Comparison of ENCODE assay signal across 8 cellular contexts in genomic region chr3:166013073-166013679, GRCh38.
DNase-seq lines count a peak whose midpoint lies in the region; ATAC-seq and TF ChIP-seq lines count a peak whose summit lies in the region.

No MANE protein-coding gene starts in this region.

- BruUV-seq in PC-3 (replicated peaks; lab: Mats Ljungman, UMichigan), result no TSS peak

- H3K9me3 ChIP-seq in PC-3 (ENCODE audit: low read length) (no peaks in the 10 kb centered on the region), upper lobe of right lung (no peaks in the 10 kb centered on the region)

- peak; percentile 75 for TF ChIP-seq CTCF in PC-3 (conservative IDR thresholded peaks at IDR 0.05; ENCODE audit: low read depth, low read length)
- TF ChIP-seq CTCF in upper lobe of right lung (IDR thresholded peaks at IDR 0.05), result peak; percentile 38
- no peak for TF ChIP-seq CTCF in activated CD8-positive, alpha-beta T cell treated with anti-CD3 and anti-CD28 coated beads for 36 hours (IDR thresholded peaks at IDR 0.05)

- peak; percentile 5 for DNase-seq in COLO668 (lab: John Stamatoyannopoulos, UW; ENCODE audit: unreplicated experiment)
- DNase-seq in HPDE6-E6E7 (ENCODE audit: extremely low spot score), result peak; percentile 4
- peak; percentile 81 for DNase-seq in PC-3
- peak; percentile 2 for DNase-seq in fibroblast of peridontal ligament (ENCODE audit: extremely low read depth)
- no peak for DNase-seq in upper lobe of right lung
- no peak for DNase-seq in activated CD8-positive, alpha-beta T cell treated with anti-CD3 and anti-CD28 coated beads for 36 hours

- H4K20me1 ChIP-seq in PC-3 (ENCODE audit: low read length), result no peaks in the 10 kb centered on the region

- H3K4me3 Mint-ChIP-seq in activated CD8-positive, alpha-beta T cell treated with anti-CD3 and anti-CD28 coated beads for 36 hours, result no peak overlapping the region

- peak; percentile 38; the same call in 1 of the 2 replicates for ATAC-seq in PC-3
- ATAC-seq in upper lobe of right lung, result no peak
- no peak for ATAC-seq in GM19328 (IDR thresholded peaks at IDR 0.05; ENCODE audit: unreplicated experiment)
- ATAC-seq in activated CD8-positive, alpha-beta T cell treated with anti-CD3 and anti-CD28 coated beads for 36 hours, result no peak
- no peak for ATAC-seq in HG02973 (IDR thresholded peaks at IDR 0.05; ENCODE audit: unreplicated experiment)

- POLR2A ChIA-PET in PC-3 (lab: Charles Lee; ENCODE audit: unreplicated experiment), result no interaction called here
- POLR2A ChIA-PET in activated CD8-positive, alpha-beta T cell treated with anti-CD3 and anti-CD28 coated beads for 36 hours (lab: Charles Lee), result no interaction called here

- intact Hi-C loops in PC-3 (cut with micrococcal nuclease), result loop anchor here (1.0 to 10.0 kb wide), 7 partner anchors 158 to 1138 kb away; no protein-coding TSS in a partner anchor
- intact Hi-C loops in upper lobe of right lung (cut with DNase I), result no loop called here
- intact Hi-C loops in activated CD8-positive, alpha-beta T cell treated with anti-CD3 and anti-CD28 coated beads for 36 hours (cut with micrococcal nuclease), result no loop called here

- no peaks in the 10 kb centered on the region for H3K36me3 Mint-ChIP-seq in activated CD8-positive, alpha-beta T cell treated with anti-CD3 and anti-CD28 coated beads for 36 hours (ENCODE audit: low read depth)

- H3K27me3 ChIP-seq in PC-3 (ENCODE audit: low read length) (no peaks in the 10 kb centered on the region), upper lobe of right lung (no peaks in the 10 kb centered on the region)

- H3K27ac ChIP-seq in PC-3 (ENCODE audit: low read length) (no peak overlapping the region), upper lobe of right lung (no peak overlapping the region)

- H3K27ac Mint-ChIP-seq in activated CD8-positive, alpha-beta T cell treated with anti-CD3 and anti-CD28 coated beads for 36 hours, result no peak overlapping the region

- no peak overlapping the region for H3K9ac ChIP-seq in PC-3 (ENCODE audit: low read length)

- CTCF ChIA-PET in PC-3 (lab: Charles Lee), result interaction anchor here (0.6 kb wide), 2 partner anchors 674 to 756 kb away, joined by 3 read pairs; no protein-coding TSS in a partner anchor
- CTCF ChIA-PET in activated CD8-positive, alpha-beta T cell treated with anti-CD3 and anti-CD28 coated beads for 36 hours (lab: Charles Lee), result no interaction called here

- H3K4me3 ChIP-seq in PC-3 (ENCODE audit: low read length) (no peak overlapping the region), upper lobe of right lung (no peak overlapping the region)

- H3K9me3 Mint-ChIP-seq in activated CD8-positive, alpha-beta T cell treated with anti-CD3 and anti-CD28 coated beads for 36 hours, result peaks cover 8% of the 10 kb centered on the region

- H2AFZ ChIP-seq in PC-3 (ENCODE audit: low read length), result no peak overlapping the region

- no peaks in the 10 kb centered on the region for H3K4me1 ChIP-seq in PC-3 (ENCODE audit: insufficient read depth, low read length)
- no peaks in the 10 kb centered on the region for H3K4me1 ChIP-seq in upper lobe of right lung

- H3K36me3 ChIP-seq in PC-3 (ENCODE audit: low read depth, low read length) (no peaks in the 10 kb centered on the region), upper lobe of right lung (no peaks in the 10 kb centered on the region)

- H3K27me3 Mint-ChIP-seq in activated CD8-positive, alpha-beta T cell treated with anti-CD3 and anti-CD28 coated beads for 36 hours, result no peaks in the 10 kb centered on the region

- H3F3A ChIP-seq in PC-3 (ENCODE audit: low read length, unreplicated experiment), result no peaks in the 10 kb centered on the region

- H3K9me2 ChIP-seq in PC-3 (replicated peaks; ENCODE audit: low read length), result no peaks in the 10 kb centered on the region

- H3K4me1 Mint-ChIP-seq in activated CD8-positive, alpha-beta T cell treated with anti-CD3 and anti-CD28 coated beads for 36 hours (ENCODE audit: low read depth), result no peaks in the 10 kb centered on the region

- H3K79me2 ChIP-seq in PC-3 (ENCODE audit: low read length), result no peaks in the 10 kb centered on the region

- no peak overlapping the region for H3K4me2 ChIP-seq in PC-3 (ENCODE audit: low read length)

Comparison
In these comparisons a context has a peak if more than half of its experiments do, and no peak if none do; other contexts are left out.
1. DNase-seq: peak in COLO668 (single experiment), HPDE6-E6E7 (single experiment), PC-3 (single experiment) and fibroblast of peridontal ligament (single experiment); none in upper lobe of right lung (single experiment) and activated CD8-positive, alpha-beta T cell treated with anti-CD3 and anti-CD28 coated beads for 36 hours (single experiment).